Comparison of ENCODE assay signal across 9 cellular contexts in genomic region chr11:36724742-36725387, GRCh38.
DNase-seq lines count a peak whose midpoint lies in the region; ATAC-seq and TF ChIP-seq lines count a peak whose summit lies in the region.
"Had no signal": no experiment of that assay in that cellular context is flagged by ENCODE, and none has a peak within 500 bp of the region (broad histone marks: within the 10 kb centered on the region; RNA-seq: fewer than 3 reads in every experiment).

No MANE protein-coding gene starts in this region.

- H3K4me1 Mint-ChIP-seq in stimulated activated memory B cell treated with anti-CD40 and anti-IgM and Interleukin-4, amounts not matched to agents 10 μg/mL and 1 μg/mL and 100 μg/mL, for 72 hours = peaks cover 15% of the 10 kb centered on the region

- H3K4me3 ChIP-seq in GM23248 = no peak overlapping the region

- TF ChIP-seq CTCF in foreskin keratinocyte (conservative IDR thresholded peaks at IDR 0.05) = no peak

- H3K27me3 Mint-ChIP-seq in stimulated activated memory B cell treated with anti-CD40 and anti-IgM and Interleukin-4, amounts not matched to agents 10 μg/mL and 1 μg/mL and 100 μg/mL, for 72 hours = no peaks in the 10 kb centered on the region

- 17 to 34% methylated on average over 5 of the region's 5 CpGs for WGBS in GM23248 (ENCODE audit: low coverage in 1 of 2, low lambda C conversion rate in 2 of 2, missing lambda C conversion rate in 2 of 2), 2 experiments

- H4K20me1 ChIP-seq in GM23248 (ENCODE audit: insufficient read depth) = no peaks in the 10 kb centered on the region

- H3K27me3 ChIP-seq in GM23248 (replicated peaks; ENCODE audit: insufficient read depth) (0 out of 2 replicates have a peak, but pooled peaks cover 4% of the 10 kb centered on the region), foreskin keratinocyte (no peaks in the 10 kb centered on the region)

- H3K27ac ChIP-seq in GM23248 (no peak overlapping the region), foreskin keratinocyte (no peak overlapping the region)

- H3K4me3 Mint-ChIP-seq in stimulated activated memory B cell treated with anti-CD40 and anti-IgM and Interleukin-4, amounts not matched to agents 10 μg/mL and 1 μg/mL and 100 μg/mL, for 72 hours = peak overlapping the region; percentile 21

- DNase-seq in GM23248 (no peak), foreskin keratinocyte (no peak)
- DNase-seq: left colon, NCI-H187 treated with DMSO at 0.1 percent for 48 hours had no signal

- no peaks in the 10 kb centered on the region for H3K9me3 ChIP-seq in GM23248 (ENCODE audit: low read depth)

- no peaks in the 10 kb centered on the region for H3K4me1 ChIP-seq in GM23248 (ENCODE audit: insufficient read depth)
- no peaks in the 10 kb centered on the region for H3K4me1 ChIP-seq in foreskin keratinocyte

- no peaks in the 10 kb centered on the region for H3F3A ChIP-seq in GM23248 (ENCODE audit: insufficient read depth)

- no peaks in the 10 kb centered on the region for H3K36me3 ChIP-seq in GM23248 (ENCODE audit: low read depth)

- peak; percentile 86 for ATAC-seq in GM19035 (IDR thresholded peaks at IDR 0.05; ENCODE audit: unreplicated experiment)
- peak; percentile 87 for ATAC-seq in HG02759 (IDR thresholded peaks at IDR 0.05; ENCODE audit: unreplicated experiment)
- ATAC-seq in HG03575 (IDR thresholded peaks at IDR 0.05; ENCODE audit: extremely low read depth, insufficient number of reproducible peaks, low FRiP score, unreplicated experiment) = peak; percentile 67
- ATAC-seq in stimulated activated memory B cell treated with anti-CD40 and anti-IgM and Interleukin-4, amounts not matched to agents 10 μg/mL and 1 μg/mL and 100 μg/mL, for 72 hours = peak; percentile 79
- ATAC-seq in GM21786 (IDR thresholded peaks at IDR 0.05; ENCODE audit: unreplicated experiment) = no peak
- no peak for ATAC-seq in foreskin keratinocyte
- ATAC-seq: left colon had no signal

- H3K9me2 ChIP-seq in GM23248 (ENCODE audit: insufficient read depth) = no peaks in the 10 kb centered on the region

- in situ Hi-C loops in GM23248 (cut with MboI) = no loop called here

- no peak overlapping the region for H3K27ac Mint-ChIP-seq in stimulated activated memory B cell treated with anti-CD40 and anti-IgM and Interleukin-4, amounts not matched to agents 10 μg/mL and 1 μg/mL and 100 μg/mL, for 72 hours

- H3K9me3 Mint-ChIP-seq in stimulated activated memory B cell treated with anti-CD40 and anti-IgM and Interleukin-4, amounts not matched to agents 10 μg/mL and 1 μg/mL and 100 μg/mL, for 72 hours = no peaks in the 10 kb centered on the region

- H3K9ac ChIP-seq in GM23248 = no peak overlapping the region

- H3K36me3 Mint-ChIP-seq in stimulated activated memory B cell treated with anti-CD40 and anti-IgM and Interleukin-4, amounts not matched to agents 10 μg/mL and 1 μg/mL and 100 μg/mL, for 72 hours = no peaks in the 10 kb centered on the region

- H2AFZ ChIP-seq in GM23248 = no peak overlapping the region

- H3K4me2 ChIP-seq in GM23248 (ENCODE audit: unreplicated experiment) = no peak overlapping the region

- no peaks in the 10 kb centered on the region for H3K79me2 ChIP-seq in GM23248 (ENCODE audit: insufficient read depth)

Comparison
In these comparisons a context has a peak if more than half of its experiments do, and no peak if none do; other contexts are left out.
1. ATAC-seq: peak in GM19035 (single experiment), HG02759 (single experiment), HG03575 (single experiment) and stimulated activated memory B cell treated with anti-CD40 and anti-IgM and Interleukin-4, amounts not matched to agents 10 μg/mL and 1 μg/mL and 100 μg/mL, for 72 hours (single experiment); none in GM21786 (single experiment) and foreskin keratinocyte (single experiment).